Comparison of ENCODE assay signal across 2 cellular contexts in the genomic region with DNA sequence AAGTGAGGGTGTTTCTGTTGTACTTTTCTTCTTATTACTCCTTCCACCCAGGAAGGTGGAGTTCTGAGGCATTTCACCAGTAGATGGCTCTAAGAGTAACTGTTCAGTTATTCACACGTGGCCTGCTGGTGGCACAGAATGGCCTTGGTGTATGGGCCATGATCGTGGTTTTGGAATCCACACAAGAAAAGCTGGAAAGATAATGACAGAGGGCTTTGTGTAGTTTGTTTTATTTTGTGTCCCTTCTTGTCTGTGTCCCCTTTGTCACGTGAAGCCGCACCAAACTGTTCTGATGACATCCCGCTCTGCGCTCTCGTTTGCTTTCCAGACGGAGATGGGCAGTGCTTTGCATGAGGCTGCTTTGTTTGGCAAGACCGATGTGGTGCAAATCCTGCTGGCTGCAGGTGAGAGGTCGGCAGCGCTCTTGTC.
TF ChIP-seq lines count a peak whose summit lies in the region.

No MANE protein-coding gene starts in this region.

TF ChIP-seq in Ishikawa, 13 proteins besides CTCF, POLR2A, EP300 and RAD21 (continued from another document):
- TF ChIP-seq, protein P1, sequence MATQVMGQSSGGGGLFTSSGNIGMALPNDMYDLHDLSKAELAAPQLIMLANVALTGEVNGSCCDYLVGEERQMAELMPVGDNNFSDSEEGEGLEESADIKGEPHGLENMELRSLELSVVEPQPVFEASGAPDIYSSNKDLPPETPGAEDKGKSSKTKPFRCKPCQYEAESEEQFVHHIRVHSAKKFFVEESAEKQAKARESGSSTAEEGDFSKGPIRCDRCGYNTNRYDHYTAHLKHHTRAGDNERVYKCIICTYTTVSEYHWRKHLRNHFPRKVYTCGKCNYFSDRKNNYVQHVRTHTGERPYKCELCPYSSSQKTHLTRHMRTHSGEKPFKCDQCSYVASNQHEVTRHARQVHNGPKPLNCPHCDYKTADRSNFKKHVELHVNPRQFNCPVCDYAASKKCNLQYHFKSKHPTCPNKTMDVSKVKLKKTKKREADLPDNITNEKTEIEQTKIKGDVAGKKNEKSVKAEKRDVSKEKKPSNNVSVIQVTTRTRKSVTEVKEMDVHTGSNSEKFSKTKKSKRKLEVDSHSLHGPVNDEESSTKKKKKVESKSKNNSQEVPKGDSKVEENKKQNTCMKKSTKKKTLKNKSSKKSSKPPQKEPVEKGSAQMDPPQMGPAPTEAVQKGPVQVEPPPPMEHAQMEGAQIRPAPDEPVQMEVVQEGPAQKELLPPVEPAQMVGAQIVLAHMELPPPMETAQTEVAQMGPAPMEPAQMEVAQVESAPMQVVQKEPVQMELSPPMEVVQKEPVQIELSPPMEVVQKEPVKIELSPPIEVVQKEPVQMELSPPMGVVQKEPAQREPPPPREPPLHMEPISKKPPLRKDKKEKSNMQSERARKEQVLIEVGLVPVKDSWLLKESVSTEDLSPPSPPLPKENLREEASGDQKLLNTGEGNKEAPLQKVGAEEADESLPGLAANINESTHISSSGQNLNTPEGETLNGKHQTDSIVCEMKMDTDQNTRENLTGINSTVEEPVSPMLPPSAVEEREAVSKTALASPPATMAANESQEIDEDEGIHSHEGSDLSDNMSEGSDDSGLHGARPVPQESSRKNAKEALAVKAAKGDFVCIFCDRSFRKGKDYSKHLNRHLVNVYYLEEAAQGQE (IDR thresholded peaks at IDR 0.05; ENCODE audit: low read depth), result no peak
- TF ChIP-seq TCF12 (IDR thresholded peaks at IDR 0.05; ENCODE audit: low read depth), result no peak
- no peak for TF ChIP-seq TAF1 (IDR thresholded peaks at IDR 0.05; ENCODE audit: low read depth)
- TF ChIP-seq YY1 (IDR thresholded peaks at IDR 0.05; ENCODE audit: low read depth), result no peak

TF ChIP-seq in K562, 482 proteins besides CTCF, POLR2A, EP300 and RAD21 (continued from another document and continues in another):
- TF ChIP-seq, protein P2, sequence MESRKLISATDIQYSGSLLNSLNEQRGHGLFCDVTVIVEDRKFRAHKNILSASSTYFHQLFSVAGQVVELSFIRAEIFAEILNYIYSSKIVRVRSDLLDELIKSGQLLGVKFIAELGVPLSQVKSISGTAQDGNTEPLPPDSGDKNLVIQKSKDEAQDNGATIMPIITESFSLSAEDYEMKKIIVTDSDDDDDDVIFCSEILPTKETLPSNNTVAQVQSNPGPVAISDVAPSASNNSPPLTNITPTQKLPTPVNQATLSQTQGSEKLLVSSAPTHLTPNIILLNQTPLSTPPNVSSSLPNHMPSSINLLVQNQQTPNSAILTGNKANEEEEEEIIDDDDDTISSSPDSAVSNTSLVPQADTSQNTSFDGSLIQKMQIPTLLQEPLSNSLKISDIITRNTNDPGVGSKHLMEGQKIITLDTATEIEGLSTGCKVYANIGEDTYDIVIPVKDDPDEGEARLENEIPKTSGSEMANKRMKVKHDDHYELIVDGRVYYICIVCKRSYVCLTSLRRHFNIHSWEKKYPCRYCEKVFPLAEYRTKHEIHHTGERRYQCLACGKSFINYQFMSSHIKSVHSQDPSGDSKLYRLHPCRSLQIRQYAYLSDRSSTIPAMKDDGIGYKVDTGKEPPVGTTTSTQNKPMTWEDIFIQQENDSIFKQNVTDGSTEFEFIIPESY (CRISPR knock-in tag; IDR thresholded peaks at IDR 0.05), result 0 out of 2 replicates have a peak, but pooled peaks have one; percentile 8
- TF ChIP-seq, protein P3, sequence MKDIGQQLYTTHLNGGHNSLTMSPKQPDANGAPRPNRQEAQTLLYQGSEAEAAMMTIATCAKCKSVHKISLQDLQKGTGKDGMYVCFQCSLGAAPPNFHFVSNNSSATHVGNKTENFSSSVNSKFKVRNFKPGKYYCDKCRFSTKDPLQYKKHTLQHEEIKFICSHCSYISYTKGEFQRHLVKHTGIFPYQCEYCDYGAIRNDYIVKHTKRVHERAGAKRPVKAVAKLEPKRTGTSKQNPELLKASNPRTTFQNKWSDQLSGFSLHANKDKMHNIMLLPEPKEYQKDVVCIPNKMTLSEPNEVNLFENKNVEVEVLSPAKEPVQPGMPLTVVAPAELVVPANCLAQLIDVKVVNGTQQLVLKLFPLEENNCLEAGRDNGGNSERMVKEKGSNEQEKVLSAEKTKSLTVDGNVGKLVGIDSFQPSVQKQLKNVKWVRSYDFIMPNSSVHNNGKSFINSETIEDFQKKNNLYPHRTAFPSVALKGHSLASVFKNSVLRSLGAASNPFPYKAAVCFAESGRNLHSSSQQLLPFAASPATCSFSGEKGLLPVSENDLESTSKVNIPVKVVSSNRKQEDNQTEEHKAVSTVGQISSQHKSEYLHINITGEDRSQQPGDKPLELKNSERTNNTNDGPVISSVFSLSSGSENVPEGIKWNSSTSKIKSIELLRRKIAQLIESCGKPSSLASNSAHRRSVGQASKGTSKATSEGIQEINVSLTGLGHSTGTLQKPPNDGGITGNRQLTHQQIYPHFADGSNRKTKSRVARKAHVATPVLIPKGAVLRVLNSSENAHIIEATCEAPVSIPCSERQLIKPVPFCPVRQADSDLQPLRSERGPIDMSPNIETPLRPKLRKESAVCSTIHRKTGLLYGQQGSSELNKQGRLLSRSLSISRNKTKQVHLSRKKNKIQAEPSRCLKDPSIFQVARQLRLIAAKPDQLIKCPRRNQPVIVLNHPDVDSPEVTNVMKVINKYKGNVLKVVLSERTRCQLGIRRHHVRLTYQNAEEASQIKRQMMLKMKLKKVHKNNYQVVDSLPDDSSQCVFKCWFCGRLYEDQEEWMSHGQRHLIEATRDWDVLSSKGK (CRISPR knock-in tag; IDR thresholded peaks at IDR 0.05), result no peak
- TF ChIP-seq POLR2AphosphoS5 (IDR thresholded peaks at IDR 0.05; ENCODE audit: control insufficient read depth, insufficient read depth, low read depth, low read length), result no peak
- TF ChIP-seq TGIF2 (CRISPR knock-in tag; IDR thresholded peaks at IDR 0.05), result no peak
- no peak for TF ChIP-seq CCAR2 (IDR thresholded peaks at IDR 0.05; ENCODE audit: low read depth, low read length)
- TF ChIP-seq, protein P4, sequence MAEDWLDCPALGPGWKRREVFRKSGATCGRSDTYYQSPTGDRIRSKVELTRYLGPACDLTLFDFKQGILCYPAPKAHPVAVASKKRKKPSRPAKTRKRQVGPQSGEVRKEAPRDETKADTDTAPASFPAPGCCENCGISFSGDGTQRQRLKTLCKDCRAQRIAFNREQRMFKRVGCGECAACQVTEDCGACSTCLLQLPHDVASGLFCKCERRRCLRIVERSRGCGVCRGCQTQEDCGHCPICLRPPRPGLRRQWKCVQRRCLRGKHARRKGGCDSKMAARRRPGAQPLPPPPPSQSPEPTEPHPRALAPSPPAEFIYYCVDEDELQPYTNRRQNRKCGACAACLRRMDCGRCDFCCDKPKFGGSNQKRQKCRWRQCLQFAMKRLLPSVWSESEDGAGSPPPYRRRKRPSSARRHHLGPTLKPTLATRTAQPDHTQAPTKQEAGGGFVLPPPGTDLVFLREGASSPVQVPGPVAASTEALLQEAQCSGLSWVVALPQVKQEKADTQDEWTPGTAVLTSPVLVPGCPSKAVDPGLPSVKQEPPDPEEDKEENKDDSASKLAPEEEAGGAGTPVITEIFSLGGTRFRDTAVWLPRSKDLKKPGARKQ (CRISPR knock-in tag; IDR thresholded peaks at IDR 0.05), result no peak
- no peak for TF ChIP-seq NCOA4 (IDR thresholded peaks at IDR 0.05; ENCODE audit: partially characterized antibody)
- TF ChIP-seq, protein P5, sequence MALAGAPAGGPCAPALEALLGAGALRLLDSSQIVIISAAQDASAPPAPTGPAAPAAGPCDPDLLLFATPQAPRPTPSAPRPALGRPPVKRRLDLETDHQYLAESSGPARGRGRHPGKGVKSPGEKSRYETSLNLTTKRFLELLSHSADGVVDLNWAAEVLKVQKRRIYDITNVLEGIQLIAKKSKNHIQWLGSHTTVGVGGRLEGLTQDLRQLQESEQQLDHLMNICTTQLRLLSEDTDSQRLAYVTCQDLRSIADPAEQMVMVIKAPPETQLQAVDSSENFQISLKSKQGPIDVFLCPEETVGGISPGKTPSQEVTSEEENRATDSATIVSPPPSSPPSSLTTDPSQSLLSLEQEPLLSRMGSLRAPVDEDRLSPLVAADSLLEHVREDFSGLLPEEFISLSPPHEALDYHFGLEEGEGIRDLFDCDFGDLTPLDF (CRISPR knock-in tag; IDR thresholded peaks at IDR 0.05), result no peak
- TF ChIP-seq ZBTB17 (CRISPR knock-in tag; IDR thresholded peaks at IDR 0.05), result no peak
- no peak for TF ChIP-seq ZC3H11A (IDR thresholded peaks at IDR 0.05; ENCODE audit: low read depth, low read length)
- TF ChIP-seq DMBX1 (CRISPR knock-in tag; IDR thresholded peaks at IDR 0.05; ENCODE audit: borderline replicate concordance), result no peak
- no peak for TF ChIP-seq ZFP1 (CRISPR knock-in tag; IDR thresholded peaks at IDR 0.05)
- no peak for TF ChIP-seq HIVEP1 (CRISPR knock-in tag; IDR thresholded peaks at IDR 0.05)
- TF ChIP-seq, protein P6, sequence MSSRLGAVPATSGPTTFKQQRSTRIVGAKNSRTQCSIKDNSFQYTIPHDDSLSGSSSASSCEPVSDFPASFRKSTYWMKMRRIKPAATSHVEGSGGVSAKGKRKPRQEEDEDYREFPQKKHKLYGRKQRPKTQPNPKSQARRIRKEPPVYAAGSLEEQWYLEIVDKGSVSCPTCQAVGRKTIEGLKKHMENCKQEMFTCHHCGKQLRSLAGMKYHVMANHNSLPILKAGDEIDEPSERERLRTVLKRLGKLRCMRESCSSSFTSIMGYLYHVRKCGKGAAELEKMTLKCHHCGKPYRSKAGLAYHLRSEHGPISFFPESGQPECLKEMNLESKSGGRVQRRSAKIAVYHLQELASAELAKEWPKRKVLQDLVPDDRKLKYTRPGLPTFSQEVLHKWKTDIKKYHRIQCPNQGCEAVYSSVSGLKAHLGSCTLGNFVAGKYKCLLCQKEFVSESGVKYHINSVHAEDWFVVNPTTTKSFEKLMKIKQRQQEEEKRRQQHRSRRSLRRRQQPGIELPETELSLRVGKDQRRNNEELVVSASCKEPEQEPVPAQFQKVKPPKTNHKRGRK (tag; IDR thresholded peaks at IDR 0.05), result no peak
- no peak for TF ChIP-seq ZNF3 (CRISPR knock-in tag; IDR thresholded peaks at IDR 0.05)
- TF ChIP-seq NFYB (IDR thresholded peaks at IDR 0.05; ENCODE audit: extremely low read depth, insufficient read length), result no peak
- no peak for TF ChIP-seq NCOA2 (IDR thresholded peaks at IDR 0.05; ENCODE audit: partially characterized antibody in 2 of 2)
- no peak for TF ChIP-seq CHD4 (IDR thresholded peaks at IDR 0.05; ENCODE audit: insufficient read depth, insufficient replicate concordance, low read depth, low read length, poor library complexity, severe bottlenecking)
- no peak for TF ChIP-seq FIP1L1 (IDR thresholded peaks at IDR 0.05; ENCODE audit: low read depth, low read length, poor library complexity, severe bottlenecking)
- no peak for TF ChIP-seq XRCC3 (IDR thresholded peaks at IDR 0.05)
- TF ChIP-seq TEAD4 (IDR thresholded peaks at IDR 0.05; ENCODE audit: low read length), result no peak
- no peak for TF ChIP-seq TEAD4 (CRISPR knock-in tag; IDR thresholded peaks at IDR 0.05; ENCODE audit: borderline replicate concordance)
- TF ChIP-seq THRAP3 (IDR thresholded peaks at IDR 0.05; ENCODE audit: borderline replicate concordance), result no peak
- peak in 1 of 2 experiments; percentile 26; a peak in 1 of 4 replicates for TF ChIP-seq SRF (CRISPR knock-in tag; IDR thresholded peaks at IDR 0.05)
- no peak for TF ChIP-seq ETV1 (tag; conservative IDR thresholded peaks at IDR 0.05; ENCODE audit: low read depth)
- TF ChIP-seq DPF2 (IDR thresholded peaks at IDR 0.05), result no peak
- TF ChIP-seq GABPB2 (CRISPR knock-in tag; conservative IDR thresholded peaks at IDR 0.05), result no peak
- TF ChIP-seq, protein P7, sequence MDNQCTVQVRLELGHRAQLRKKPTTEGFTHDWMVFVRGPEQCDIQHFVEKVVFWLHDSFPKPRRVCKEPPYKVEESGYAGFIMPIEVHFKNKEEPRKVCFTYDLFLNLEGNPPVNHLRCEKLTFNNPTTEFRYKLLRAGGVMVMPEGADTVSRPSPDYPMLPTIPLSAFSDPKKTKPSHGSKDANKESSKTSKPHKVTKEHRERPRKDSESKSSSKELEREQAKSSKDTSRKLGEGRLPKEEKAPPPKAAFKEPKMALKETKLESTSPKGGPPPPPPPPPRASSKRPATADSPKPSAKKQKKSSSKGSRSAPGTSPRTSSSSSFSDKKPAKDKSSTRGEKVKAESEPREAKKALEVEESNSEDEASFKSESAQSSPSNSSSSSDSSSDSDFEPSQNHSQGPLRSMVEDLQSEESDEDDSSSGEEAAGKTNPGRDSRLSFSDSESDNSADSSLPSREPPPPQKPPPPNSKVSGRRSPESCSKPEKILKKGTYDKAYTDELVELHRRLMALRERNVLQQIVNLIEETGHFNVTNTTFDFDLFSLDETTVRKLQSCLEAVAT (IDR thresholded peaks at IDR 0.05), result 0 out of 4 replicates have a peak, but pooled peaks of 1 of the 2 experiments have one; percentile 40
- no peak for TF ChIP-seq CC2D1A (IDR thresholded peaks at IDR 0.05)
- TF ChIP-seq, protein P8, sequence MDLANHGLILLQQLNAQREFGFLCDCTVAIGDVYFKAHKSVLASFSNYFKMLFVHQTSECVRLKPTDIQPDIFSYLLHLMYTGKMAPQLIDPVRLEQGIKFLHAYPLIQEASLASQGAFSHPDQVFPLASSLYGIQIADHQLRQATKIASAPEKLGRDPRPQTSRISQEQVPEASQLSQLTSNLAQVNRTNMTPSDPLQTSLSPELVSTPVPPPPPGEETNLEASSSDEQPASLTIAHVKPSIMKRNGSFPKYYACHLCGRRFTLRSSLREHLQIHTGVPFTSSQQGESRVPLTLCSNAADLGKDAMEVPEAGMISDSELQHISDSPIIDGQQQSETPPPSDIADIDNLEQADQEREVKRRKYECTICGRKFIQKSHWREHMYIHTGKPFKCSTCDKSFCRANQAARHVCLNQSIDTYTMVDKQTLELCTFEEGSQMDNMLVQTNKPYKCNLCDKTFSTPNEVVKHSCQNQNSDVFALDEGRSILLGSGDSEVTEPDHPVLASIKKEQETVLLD (IDR thresholded peaks at IDR 0.05), result no peak
- TF ChIP-seq STAG1 (CRISPR knock-in tag; IDR thresholded peaks at IDR 0.05; ENCODE audit: borderline replicate concordance), result no peak
- no peak for TF ChIP-seq SAP30 (IDR thresholded peaks at IDR 0.05; ENCODE audit: borderline replicate concordance, insufficient read depth, low read depth, low read length, poor library complexity, severe bottlenecking)
- TF ChIP-seq, protein P9, sequence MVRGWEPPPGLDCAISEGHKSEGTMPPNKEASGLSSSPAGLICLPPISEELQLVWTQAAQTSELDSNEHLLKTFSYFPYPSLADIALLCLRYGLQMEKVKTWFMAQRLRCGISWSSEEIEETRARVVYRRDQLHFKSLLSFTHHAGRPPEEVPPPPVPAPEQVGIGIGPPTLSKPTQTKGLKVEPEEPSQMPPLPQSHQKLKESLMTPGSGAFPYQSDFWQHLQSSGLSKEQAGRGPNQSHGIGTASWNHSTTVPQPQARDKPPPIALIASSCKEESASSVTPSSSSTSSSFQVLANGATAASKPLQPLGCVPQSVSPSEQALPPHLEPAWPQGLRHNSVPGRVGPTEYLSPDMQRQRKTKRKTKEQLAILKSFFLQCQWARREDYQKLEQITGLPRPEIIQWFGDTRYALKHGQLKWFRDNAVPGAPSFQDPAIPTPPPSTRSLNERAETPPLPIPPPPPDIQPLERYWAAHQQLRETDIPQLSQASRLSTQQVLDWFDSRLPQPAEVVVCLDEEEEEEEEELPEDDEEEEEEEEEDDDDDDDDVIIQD (CRISPR knock-in tag; IDR thresholded peaks at IDR 0.05), result no peak
- TF ChIP-seq, protein P10, sequence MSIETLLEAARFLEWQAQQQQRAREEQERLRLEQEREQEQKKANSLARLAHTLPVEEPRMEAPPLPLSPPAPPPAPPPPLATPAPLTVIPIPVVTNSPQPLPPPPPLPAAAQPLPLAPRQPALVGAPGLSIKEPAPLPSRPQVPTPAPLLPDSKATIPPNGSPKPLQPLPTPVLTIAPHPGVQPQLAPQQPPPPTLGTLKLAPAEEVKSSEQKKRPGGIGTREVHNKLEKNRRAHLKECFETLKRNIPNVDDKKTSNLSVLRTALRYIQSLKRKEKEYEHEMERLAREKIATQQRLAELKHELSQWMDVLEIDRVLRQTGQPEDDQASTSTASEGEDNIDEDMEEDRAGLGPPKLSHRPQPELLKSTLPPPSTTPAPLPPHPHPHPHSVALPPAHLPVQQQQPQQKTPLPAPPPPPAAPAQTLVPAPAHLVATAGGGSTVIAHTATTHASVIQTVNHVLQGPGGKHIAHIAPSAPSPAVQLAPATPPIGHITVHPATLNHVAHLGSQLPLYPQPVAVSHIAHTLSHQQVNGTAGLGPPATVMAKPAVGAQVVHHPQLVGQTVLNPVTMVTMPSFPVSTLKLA (conservative IDR thresholded peaks at IDR 0.05), result peak; percentile 59 to 70; a peak in 3 of 4 replicates
- TF ChIP-seq E2F3 (CRISPR knock-in tag; IDR thresholded peaks at IDR 0.05), result no peak
